8 cellular contexts compared by ENCODE assay signal in the genomic region with DNA sequence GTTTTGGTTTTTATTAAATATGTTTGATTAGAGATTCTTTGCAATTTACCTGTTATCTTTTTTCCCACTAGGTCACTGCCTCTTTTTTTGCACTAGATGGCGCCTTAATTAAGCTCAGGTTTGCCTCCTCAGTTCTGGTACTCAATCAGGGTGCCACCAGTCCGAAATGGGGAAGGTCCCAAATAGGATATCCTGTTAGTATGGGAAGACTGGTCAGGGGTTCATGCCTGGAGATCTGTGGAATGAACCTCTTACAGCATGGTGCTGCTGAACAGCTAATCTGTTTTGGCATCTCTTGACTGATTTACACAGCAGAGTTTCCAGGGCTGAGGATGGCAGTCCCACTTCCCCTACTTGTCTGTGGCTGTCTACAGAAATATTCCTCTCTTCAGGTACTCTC. TPM values are rescaled to one million over a fixed set of nuclear protein-coding genes. Genes with fewer than 3 reads are reported as not detected.
A peak's percentile ranks its signal among the peaks of the same experiment; 100 is the strongest.
DNase-seq lines count a peak whose midpoint lies in the region; ATAC-seq, FAIRE-seq and TF ChIP-seq lines count a peak whose summit lies in the region.

No MANE protein-coding gene starts in this region.

- no peak for TF ChIP-seq POLR2A in HCT116 (IDR thresholded peaks at IDR 0.05; ENCODE audit: borderline replicate concordance, extremely low read depth, insufficient read depth, insufficient read length)

- peaks cover 64% of the 10 kb centered on the region for H3K4me1 Mint-ChIP-seq in activated CD8-positive, alpha-beta T cell treated with anti-CD3 and anti-CD28 coated beads for 36 hours (ENCODE audit: low read depth)

- no peak overlapping the region for H2AFZ ChIP-seq in HCT116 (ENCODE audit: low read depth, low read length, poor library complexity, severe bottlenecking)

- TF ChIP-seq CTCF in HCT116 (IDR thresholded peaks at IDR 0.05 in 2 of 3, conservative IDR thresholded peaks at IDR 0.05 in 1 of 3; ENCODE audit: borderline replicate concordance in 1 of 3, insufficient read depth in 1 of 3, low read depth in 2 of 3, low read length in 2 of 3): peak; percentile 48 to 56 (median 54); a peak in 5 of 6 replicates
- TF ChIP-seq CTCF in activated CD8-positive, alpha-beta T cell treated with anti-CD3 and anti-CD28 coated beads for 36 hours (IDR thresholded peaks at IDR 0.05): peak; percentile 15
- peak; percentile 25 for TF ChIP-seq CTCF in kidney (IDR thresholded peaks at IDR 0.05; ENCODE audit: borderline replicate concordance, extremely low read depth, insufficient read depth)

- peaks cover 2% of the 10 kb centered on the region for H3K9me3 Mint-ChIP-seq in activated CD8-positive, alpha-beta T cell treated with anti-CD3 and anti-CD28 coated beads for 36 hours

- H3K9ac ChIP-seq in HCT116 (ENCODE audit: low read length): no peak overlapping the region
- no peak overlapping the region for H3K9ac ChIP-seq in kidney (ENCODE audit: low read length in 2 of 2)

- H3K4me1 ChIP-seq in HCT116 (ENCODE audit: control insufficient read depth in 1 of 2, insufficient read depth in 2 of 2, low read length in 2 of 2): no peaks in the 10 kb centered on the region
- H3K4me1 ChIP-seq in kidney (ENCODE audit: control insufficient read depth in 1 of 2, insufficient read depth in 1 of 2, low read depth in 1 of 2, low read length in 2 of 2): no peaks in the 10 kb centered on the region

- no peaks in the 10 kb centered on the region for H3K27me3 Mint-ChIP-seq in activated CD8-positive, alpha-beta T cell treated with anti-CD3 and anti-CD28 coated beads for 36 hours

- H3K4me3 Mint-ChIP-seq in activated CD8-positive, alpha-beta T cell treated with anti-CD3 and anti-CD28 coated beads for 36 hours: peak overlapping the region; percentile 41

- H3K4me2 ChIP-seq in HCT116 (ENCODE audit: low read length): no peak overlapping the region

- H3K9me3 ChIP-seq in HCT116 (ENCODE audit: control insufficient read depth in 1 of 2, insufficient read depth in 1 of 2, low read depth in 1 of 2, low read length in 2 of 2) (no peaks in the 10 kb centered on the region), kidney (ENCODE audit: control insufficient read depth in 1 of 2, low read length in 2 of 2) (no peaks in the 10 kb centered on the region)

- H3K4me3 ChIP-seq in HCT116 (replicated peaks in 1 of 2; ENCODE audit: low read depth in 1 of 2, low read length in 2 of 2) (no peak overlapping the region), kidney (ENCODE audit: low read length in 2 of 2) (no peak overlapping the region)

- no peaks in the 10 kb centered on the region for H3K27me3 ChIP-seq in HCT116 (ENCODE audit: insufficient read depth, low read length)

- H4K20me1 ChIP-seq in HCT116 (ENCODE audit: insufficient read depth): no peaks in the 10 kb centered on the region

- peak overlapping the region; percentile 83 for H3K27ac Mint-ChIP-seq in activated CD8-positive, alpha-beta T cell treated with anti-CD3 and anti-CD28 coated beads for 36 hours

- H3K9me2 ChIP-seq in HCT116 (ENCODE audit: insufficient read depth): no peaks in the 10 kb centered on the region

- BruUV-seq in HCT116 (replicated peaks; lab: Mats Ljungman, UMichigan): no TSS peak

- RAD21 ChIA-PET in HCT116 (lab: Charles Lee; ENCODE audit: low non-redundant PET in 1 of 2, low total read pairs in 2 of 2, uncharacterized antibody in 2 of 2, unreplicated experiment in 2 of 2): no interaction called here

- intact Hi-C loops in HCT116 (cut with micrococcal nuclease) (loop anchor here (1.0 kb wide), 1 partner anchor 52 kb away; no protein-coding TSS in a partner anchor), kidney (cut with DNase I) (no loop called here)
- intact Hi-C loops in activated CD8-positive, alpha-beta T cell treated with anti-CD3 and anti-CD28 coated beads for 36 hours (cut with micrococcal nuclease): loop anchor here (5.0 kb wide), 1 partner anchor 52 kb away; no protein-coding TSS in a partner anchor

- TF ChIP-seq RAD21 in HCT116 (IDR thresholded peaks at IDR 0.05; ENCODE audit: low read depth): peak; percentile 61

- H3K36me3 ChIP-seq in HCT116 (ENCODE audit: control insufficient read depth in 1 of 2, insufficient read depth in 2 of 2, low read length in 2 of 2) (no peaks in the 10 kb centered on the region), kidney (ENCODE audit: control insufficient read depth in 1 of 2, insufficient read depth in 2 of 2, low read length in 2 of 2) (no peaks in the 10 kb centered on the region)

- peak; percentile 43 for DNase-seq in ELR (ENCODE audit: low read depth)
- DNase-seq in HCT116 (ENCODE audit: low read depth, low spot score): peak; percentile 4
- DNase-seq in activated CD8-positive, alpha-beta T cell treated with anti-CD3 and anti-CD28 coated beads for 36 hours: peak; percentile 21
- DNase-seq in kidney: no peak
- no peak for DNase-seq in SHP77 treated with DMSO at 0.1 percent for 48 hours (lab: John Stamatoyannopoulos, UW)
- DNase-seq in cerebellum (ENCODE audit: low spot score): no peak

- peak; percentile 90 for FAIRE-seq in kidney (lab: Jason Lieb, UNC)

- POLR2A ChIA-PET in HCT116 (lab: Charles Lee): no interaction called here
- POLR2A ChIA-PET in activated CD8-positive, alpha-beta T cell treated with anti-CD3 and anti-CD28 coated beads for 36 hours (lab: Charles Lee): interaction anchor here (0.7 to 2.3 kb wide), 2 partner anchors 47 to 68 kb away, joined by 3 to 8 read pairs; no protein-coding TSS in a partner anchor

- ATAC-seq in HCT116 (peak; percentile 58; the same call in 1 of the 2 replicates), HG03175 (IDR thresholded peaks at IDR 0.05; ENCODE audit: unreplicated experiment) (no peak), GM18861 (IDR thresholded peaks at IDR 0.05; ENCODE audit: unreplicated experiment) (no peak)
- peak; percentile 48 for ATAC-seq in activated CD8-positive, alpha-beta T cell treated with anti-CD3 and anti-CD28 coated beads for 36 hours

- H3K27ac ChIP-seq in HCT116 (ENCODE audit: low read depth, low read length): no peak overlapping the region
- H3K27ac ChIP-seq in kidney (ENCODE audit: low read depth in 2 of 2, low read length in 2 of 2): no peak overlapping the region

- peaks cover 3% of the 10 kb centered on the region for H3K36me3 Mint-ChIP-seq in activated CD8-positive, alpha-beta T cell treated with anti-CD3 and anti-CD28 coated beads for 36 hours (ENCODE audit: low read depth)

- no peaks in the 10 kb centered on the region for H3K79me2 ChIP-seq in HCT116 (ENCODE audit: insufficient read depth, low read length)

- CTCF ChIA-PET in HCT116 (lab: Charles Lee): interaction anchor here (1.0 to 1.1 kb wide), 2 partner anchors 19 to 50 kb away, joined by 3 to 4 read pairs; no protein-coding TSS in a partner anchor
- CTCF ChIA-PET in activated CD8-positive, alpha-beta T cell treated with anti-CD3 and anti-CD28 coated beads for 36 hours (lab: Charles Lee): interaction anchor here (0.7 to 2.9 kb wide), 15 partner anchors 8 to 1713 kb away, joined by 3 to 23 read pairs (median 3); a partner anchor contains a TSS

TF ChIP-seq in HCT116, 20 proteins besides CTCF, POLR2A, EP300 and RAD21 (continues in another document):
- TF ChIP-seq JUND (IDR thresholded peaks at IDR 0.05) (no peak), TCF7L2 (IDR thresholded peaks at IDR 0.05; ENCODE audit: borderline replicate concordance, extremely low read depth, insufficient read depth, insufficient read length) (no peak), SIN3A (IDR thresholded peaks at IDR 0.05; ENCODE audit: low read depth) (no peak), POLR2AphosphoS5 (IDR thresholded peaks at IDR 0.05; ENCODE audit: low read depth, low read length) (no peak), ELF1 (IDR thresholded peaks at IDR 0.05; ENCODE audit: borderline replicate concordance, low read depth) (no peak), ZFX (IDR thresholded peaks at IDR 0.05) (no peak)
- TF ChIP-seq, protein P1, sequence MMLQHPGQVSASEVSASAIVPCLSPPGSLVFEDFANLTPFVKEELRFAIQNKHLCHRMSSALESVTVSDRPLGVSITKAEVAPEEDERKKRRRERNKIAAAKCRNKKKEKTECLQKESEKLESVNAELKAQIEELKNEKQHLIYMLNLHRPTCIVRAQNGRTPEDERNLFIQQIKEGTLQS (IDR thresholded peaks at IDR 0.05): no peak
- TF ChIP-seq, protein P2, sequence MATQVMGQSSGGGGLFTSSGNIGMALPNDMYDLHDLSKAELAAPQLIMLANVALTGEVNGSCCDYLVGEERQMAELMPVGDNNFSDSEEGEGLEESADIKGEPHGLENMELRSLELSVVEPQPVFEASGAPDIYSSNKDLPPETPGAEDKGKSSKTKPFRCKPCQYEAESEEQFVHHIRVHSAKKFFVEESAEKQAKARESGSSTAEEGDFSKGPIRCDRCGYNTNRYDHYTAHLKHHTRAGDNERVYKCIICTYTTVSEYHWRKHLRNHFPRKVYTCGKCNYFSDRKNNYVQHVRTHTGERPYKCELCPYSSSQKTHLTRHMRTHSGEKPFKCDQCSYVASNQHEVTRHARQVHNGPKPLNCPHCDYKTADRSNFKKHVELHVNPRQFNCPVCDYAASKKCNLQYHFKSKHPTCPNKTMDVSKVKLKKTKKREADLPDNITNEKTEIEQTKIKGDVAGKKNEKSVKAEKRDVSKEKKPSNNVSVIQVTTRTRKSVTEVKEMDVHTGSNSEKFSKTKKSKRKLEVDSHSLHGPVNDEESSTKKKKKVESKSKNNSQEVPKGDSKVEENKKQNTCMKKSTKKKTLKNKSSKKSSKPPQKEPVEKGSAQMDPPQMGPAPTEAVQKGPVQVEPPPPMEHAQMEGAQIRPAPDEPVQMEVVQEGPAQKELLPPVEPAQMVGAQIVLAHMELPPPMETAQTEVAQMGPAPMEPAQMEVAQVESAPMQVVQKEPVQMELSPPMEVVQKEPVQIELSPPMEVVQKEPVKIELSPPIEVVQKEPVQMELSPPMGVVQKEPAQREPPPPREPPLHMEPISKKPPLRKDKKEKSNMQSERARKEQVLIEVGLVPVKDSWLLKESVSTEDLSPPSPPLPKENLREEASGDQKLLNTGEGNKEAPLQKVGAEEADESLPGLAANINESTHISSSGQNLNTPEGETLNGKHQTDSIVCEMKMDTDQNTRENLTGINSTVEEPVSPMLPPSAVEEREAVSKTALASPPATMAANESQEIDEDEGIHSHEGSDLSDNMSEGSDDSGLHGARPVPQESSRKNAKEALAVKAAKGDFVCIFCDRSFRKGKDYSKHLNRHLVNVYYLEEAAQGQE (IDR thresholded peaks at IDR 0.05; ENCODE audit: low read depth): no peak

RNA-seq across cellular contexts. Expression of a gene that starts 24.2 kb away (rescaled TPM):
- total RNA-seq in HCT116 (2021; ENCODE audit: unreplicated experiment) (0.07 TPM), kidney (1.4 TPM), cerebellum (0.45 TPM)
- polyA plus RNA-seq in HCT116 (2012): 0.03 and 0.19 TPM in 2 replicates
- 1 to 10 TPM in 1 of 2 experiments, under 1 TPM in 1; 0.61 to 1.2 TPM for total RNA-seq in activated CD8-positive, alpha-beta T cell treated with anti-CD3 and anti-CD28 coated beads for 36 hours
- not detected for polyA plus RNA-seq in kidney (ENCODE audit: insufficient read depth, low read depth, low replicate concordance)

RNA-seq across cellular contexts. Expression of a gene that starts 38.5 kb away (rescaled TPM):
- total RNA-seq in HCT116 (2021; ENCODE audit: unreplicated experiment) (not detected), kidney (not detected), cerebellum (not detected)
- 0.08 TPM in 1 of 2 replicates, not detected in the other for polyA plus RNA-seq in HCT116 (2012)
- total RNA-seq in activated CD8-positive, alpha-beta T cell treated with anti-CD3 and anti-CD28 coated beads for 36 hours: not detected
- not detected for polyA plus RNA-seq in kidney (ENCODE audit: insufficient read depth, low read depth, low replicate concordance)

Comparison
In these comparisons a context has a peak if more than half of its experiments do, and no peak if none do; other contexts are left out.
1. DNase-seq: peak in ELR (single experiment), HCT116 (single experiment) and activated CD8-positive, alpha-beta T cell treated with anti-CD3 and anti-CD28 coated beads for 36 hours (single experiment); none in kidney (single experiment), SHP77 treated with DMSO at 0.1 percent for 48 hours (single experiment) and cerebellum (single experiment).
2. ATAC-seq: peak in HCT116 (single experiment) and activated CD8-positive, alpha-beta T cell treated with anti-CD3 and anti-CD28 coated beads for 36 hours (single experiment); none in HG03175 (single experiment) and GM18861 (single experiment).
3. Peak in every context shown above with its lines, with median percentiles within 50 percentile points of each other: CTCF ChIP-seq.